Comparison of ENCODE assay signal across 8 cellular contexts in the genomic region with DNA sequence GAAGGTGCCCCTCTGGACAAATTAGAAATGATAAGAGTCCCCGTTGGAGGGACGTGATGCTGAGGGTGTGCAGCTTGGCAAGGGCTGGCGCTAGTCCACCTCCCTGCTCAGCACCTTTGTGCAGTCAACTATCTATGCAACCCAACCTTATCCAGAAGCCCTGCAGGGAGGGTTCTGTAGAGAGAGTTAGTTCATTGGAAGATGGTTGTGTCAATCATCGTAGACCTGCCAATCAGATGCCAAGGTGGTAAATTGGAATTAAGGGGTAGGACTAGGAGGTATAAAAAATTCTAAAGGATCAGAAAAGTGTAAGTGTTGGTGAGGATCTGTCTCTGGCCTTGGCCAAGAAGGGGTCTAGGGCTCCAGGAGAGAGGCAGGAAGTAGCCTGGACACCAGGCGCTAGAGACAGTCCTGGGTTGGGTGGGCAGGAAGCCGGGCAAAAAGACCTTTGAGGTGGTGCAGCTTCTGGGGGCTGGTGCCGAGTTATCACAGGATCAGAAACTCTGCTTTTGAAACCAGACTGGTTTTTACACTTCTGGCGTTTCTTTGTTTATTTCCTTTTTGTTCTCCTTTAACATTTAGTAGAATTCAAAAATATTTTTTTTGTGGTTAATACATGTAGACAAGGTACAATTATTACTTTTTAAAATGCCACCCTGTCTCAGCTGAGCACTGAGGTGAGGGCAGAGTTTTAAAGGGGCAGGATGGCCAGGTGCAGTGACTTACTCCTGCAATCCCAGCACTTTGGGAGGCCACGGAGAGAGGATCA. TPM values are rescaled to one million over a fixed set of nuclear protein-coding genes. Genes with fewer than 3 reads are reported as not detected.
A peak's percentile ranks its signal among the peaks of the same experiment; 100 is the strongest.
DNase-seq lines count a peak whose midpoint lies in the region; ATAC-seq and TF ChIP-seq lines count a peak whose summit lies in the region.

No MANE protein-coding gene starts in this region.

- H3K4me1 ChIP-seq in lung (ENCODE audit: control insufficient read depth in 2 of 2, insufficient read depth in 2 of 2, low read length in 2 of 2) (peaks cover 6 to 11% of the 10 kb centered on the region in 2 donors), testis (peaks cover 17% of the 10 kb centered on the region)

- TF ChIP-seq CTCF in lung (IDR thresholded peaks at IDR 0.05; ENCODE audit: control extremely low read depth, extremely low read depth) (no peak), testis (IDR thresholded peaks at IDR 0.05) (no peak)

- DNase-seq in Ammon's horn (ENCODE audit: low spot score) (peak; percentile 56), GM19238 (ENCODE audit: insufficient read length, low spot score) (peak; percentile 67), SW 1271 (lab: John Stamatoyannopoulos, UW) (peak; percentile 50 to 60), dermis blood vessel endothelial cell (peak; percentile 94), lung (ENCODE audit: low spot score) (peak; percentile 52), testis (no peak)

- H3K27me3 ChIP-seq in lung (ENCODE audit: control insufficient read depth, insufficient read depth) (no peaks in the 10 kb centered on the region), testis (no peaks in the 10 kb centered on the region)

- ATAC-seq in lung (ENCODE audit: insufficient read depth, low FRiP score) (no peak), GM19463 (IDR thresholded peaks at IDR 0.05; ENCODE audit: unreplicated experiment) (no peak), HG03175 (IDR thresholded peaks at IDR 0.05; ENCODE audit: unreplicated experiment) (no peak)

- WGBS in lung, 2 donors, result 54 to 56% methylated on average over 9 of the region's 9 CpGs
- 64 to 79% methylated on average over 9 of the region's 9 CpGs for WGBS in testis, 2 donors

- TF ChIP-seq POLR2A in testis (IDR thresholded peaks at IDR 0.05), result no peak

- intact Hi-C loops in testis (cut with DNase I; ENCODE audit: low total_unique reads), result no loop called here

- H3K9me3 ChIP-seq in lung (ENCODE audit: control insufficient read depth in 2 of 2, insufficient read depth in 1 of 2, low read length in 1 of 2) (no peaks in the 10 kb centered on the region), testis (no peaks in the 10 kb centered on the region)

- peaks cover 0 to 1% of the 10 kb centered on the region in 2 donors for H3K36me3 ChIP-seq in lung (ENCODE audit: control insufficient read depth in 2 of 2, insufficient read depth in 2 of 2, low read length in 2 of 2)
- H3K36me3 ChIP-seq in testis (ENCODE audit: low read depth, missing control alignments), result no peaks in the 10 kb centered on the region

- H3K4me3 ChIP-seq in lung, result no peak overlapping the region
- no peak overlapping the region for H3K4me3 ChIP-seq in testis

- H3K27ac ChIP-seq in lung (ENCODE audit: low read depth in 1 of 2, low read length in 1 of 2), result peak overlapping the region in 1 of 2 donors; percentile 65
- H3K27ac ChIP-seq in testis, result peak overlapping the region in 1 of 2 donors; percentile 68

RNA-seq across cellular contexts. Expression of gene C1QTNF6, which starts 1.6 kb away (rescaled TPM):
- total RNA-seq in dermis blood vessel endothelial cell, result 3.1 and 12.5 TPM in 2 replicates
- 10 to 100 TPM in 1 of 2 donors, 1 to 10 TPM in 1; 4.4 to 14.0 TPM for total RNA-seq in lung
- polyA plus RNA-seq in lung, result 1 to 10 TPM; 3.8 to 4.3 TPM
- 10 to 100 TPM; 12.6 to 14.8 TPM for total RNA-seq in testis
- 15.0 TPM for polyA plus RNA-seq in testis (ENCODE audit: insufficient read depth, low read depth, low replicate concordance)

RNA-seq across cellular contexts. Expression of gene SSTR3, which starts 25.9 kb away (rescaled TPM):
- total RNA-seq in dermis blood vessel endothelial cell (not detected in 2 replicates), lung (under 1 TPM; 0.09 to 0.11 TPM), testis (10 to 100 TPM; 40.1 to 54.4 TPM)
- polyA plus RNA-seq in lung (under 1 TPM; 0.04 to 0.87 TPM), testis (ENCODE audit: insufficient read depth, low read depth, low replicate concordance) (26.8 TPM)

RNA-seq across cellular contexts. Expression of gene IL2RB, which starts 36.7 kb away (rescaled TPM):
- total RNA-seq in dermis blood vessel endothelial cell, result 0.05 TPM in 1 of 2 replicates, not detected in the other
- total RNA-seq in lung, result 1 to 10 TPM; 3.8 to 5.9 TPM
- polyA plus RNA-seq in lung, result 1 to 10 TPM; 1.0 to 4.1 TPM
- 1 to 10 TPM in 1 of 2 donors, under 1 TPM in 1; 0.74 to 1.5 TPM for total RNA-seq in testis
- polyA plus RNA-seq in testis (ENCODE audit: insufficient read depth, low read depth, low replicate concordance), result 2.9 TPM

RNA-seq across cellular contexts. Expression of gene RAC2, which starts 57.7 kb away (rescaled TPM):
- total RNA-seq in dermis blood vessel endothelial cell, result 11.2 and 32.4 TPM in 2 replicates
- total RNA-seq in lung, result 10 to 100 TPM; 16.7 to 81.6 TPM
- 100 to 1,000 TPM in 1 of 2 donors, 10 to 100 TPM in 1; 28.9 to 217 TPM for polyA plus RNA-seq in lung
- total RNA-seq in testis, result 10 to 100 TPM in 1 of 2 donors, 1 to 10 TPM in 1; 1.2 to 10.7 TPM
- 15.5 TPM for polyA plus RNA-seq in testis (ENCODE audit: insufficient read depth, low read depth, low replicate concordance)

Comparison
In these comparisons a context has a peak if more than half of its experiments do, and no peak if none do; other contexts are left out.
1. RNA of gene SSTR3, which starts 25.9 kb away (total RNA-seq): 40.1 to 54.4 TPM in testis; 0.09 to 0.11 TPM in lung and not detected in dermis blood vessel endothelial cell; every median in the first group is over 10 times any median in the second.